Comparison of ENCODE assay signal across 15 cellular contexts in genomic region chr12:57435288-57435687, GRCh38. TPM values are rescaled to one million over a fixed set of nuclear protein-coding genes. Genes with fewer than 3 reads are reported as not detected.
DNase-seq lines count a peak whose midpoint lies in the region; ATAC-seq lines count a peak whose summit lies in the region.
"Had no signal": no experiment of that assay in that cellular context is flagged by ENCODE, and none has a peak within 500 bp of the region (broad histone marks: within the 10 kb centered on the region; RNA-seq: fewer than 3 reads in every experiment).

No MANE protein-coding gene starts in this region.

- intact Hi-C loops in activated naive CD4-positive, alpha-beta T cell treated with anti-CD3 and anti-CD28 coated beads for 36 hours (cut with micrococcal nuclease) = no loop called here

- no peak overlapping the region for H3K4me3 Mint-ChIP-seq in activated naive CD4-positive, alpha-beta T cell treated with anti-CD3 and anti-CD28 coated beads, Interleukin-2, amount 50 U/mL, for 24 hours
- H3K4me3 Mint-ChIP-seq in activated naive CD4-positive, alpha-beta T cell treated with anti-CD3 and anti-CD28 coated beads for 36 hours = no peak overlapping the region
- H3K4me3 Mint-ChIP-seq in immature natural killer cell = peak overlapping the region; percentile 65 to 78 (median 72)
- peak overlapping the region; percentile 60 to 75 for H3K4me3 Mint-ChIP-seq in stimulated activated naive CD8-positive, alpha-beta T cell treated with anti-CD3 and anti-CD28 coated beads, Interleukin-15, amount 100 ng/mL, for 72 hours

- no peaks in the 10 kb centered on the region for H3K27me3 Mint-ChIP-seq in activated naive CD4-positive, alpha-beta T cell treated with anti-CD3 and anti-CD28 coated beads, Interleukin-2, amount 50 U/mL, for 24 hours
- H3K27me3 Mint-ChIP-seq in activated naive CD4-positive, alpha-beta T cell treated with anti-CD3 and anti-CD28 coated beads for 36 hours (ENCODE audit: low read depth) = no peaks in the 10 kb centered on the region
- H3K27me3 Mint-ChIP-seq in immature natural killer cell (ENCODE audit: low read depth in 3 of 3) = peaks cover 5 to 10% (median 6%) of the 10 kb centered on the region in 3 donors
- peaks cover under 1% of the 10 kb centered on the region for H3K27me3 Mint-ChIP-seq in stimulated activated naive CD8-positive, alpha-beta T cell treated with anti-CD3 and anti-CD28 coated beads, Interleukin-15, amount 100 ng/mL, for 72 hours

- H3K9me3 Mint-ChIP-seq in activated naive CD4-positive, alpha-beta T cell treated with anti-CD3 and anti-CD28 coated beads, Interleukin-2, amount 50 U/mL, for 24 hours = no peaks in the 10 kb centered on the region
- H3K9me3 Mint-ChIP-seq in activated naive CD4-positive, alpha-beta T cell treated with anti-CD3 and anti-CD28 coated beads for 36 hours = no peaks in the 10 kb centered on the region
- H3K9me3 Mint-ChIP-seq in immature natural killer cell = no peaks in the 10 kb centered on the region
- no peaks in the 10 kb centered on the region for H3K9me3 Mint-ChIP-seq in stimulated activated naive CD8-positive, alpha-beta T cell treated with anti-CD3 and anti-CD28 coated beads, Interleukin-15, amount 100 ng/mL, for 72 hours

- no peak for DNase-seq in activated naive CD4-positive, alpha-beta T cell treated with anti-CD3 and anti-CD28 coated beads for 36 hours
- DNase-seq in UCSD-AML1 (lab: John Stamatoyannopoulos, UW; ENCODE audit: unreplicated experiment) (peak; percentile 73), immature natural killer cell (peak; percentile 35 to 46 (median 44)), islet precursor cell (no peak), NCI-H1694 (lab: John Stamatoyannopoulos, UW) (no peak)
- peak in 1 of 2 donors; percentile 35 for DNase-seq in stimulated activated naive CD8-positive, alpha-beta T cell treated with anti-CD3 and anti-CD28 coated beads, Interleukin-15, amount 100 ng/mL, for 72 hours
- DNase-seq: NCI-H1417 treated with DMSO at 0.1 percent for 48 hours, NCI-H510A had no signal

- H3K36me3 Mint-ChIP-seq in activated naive CD4-positive, alpha-beta T cell treated with anti-CD3 and anti-CD28 coated beads, Interleukin-2, amount 50 U/mL, for 24 hours = no peaks in the 10 kb centered on the region
- H3K36me3 Mint-ChIP-seq in activated naive CD4-positive, alpha-beta T cell treated with anti-CD3 and anti-CD28 coated beads for 36 hours (ENCODE audit: low read depth) = no peaks in the 10 kb centered on the region
- H3K36me3 Mint-ChIP-seq in immature natural killer cell = no peaks in the 10 kb centered on the region

- H3K27ac Mint-ChIP-seq in activated naive CD4-positive, alpha-beta T cell treated with anti-CD3 and anti-CD28 coated beads, Interleukin-2, amount 50 U/mL, for 24 hours = peak overlapping the region; percentile 55
- no peak overlapping the region for H3K27ac Mint-ChIP-seq in activated naive CD4-positive, alpha-beta T cell treated with anti-CD3 and anti-CD28 coated beads for 36 hours
- H3K27ac Mint-ChIP-seq in immature natural killer cell = peak overlapping the region; percentile 81 to 93 (median 90)
- peak overlapping the region; percentile 88 to 93 for H3K27ac Mint-ChIP-seq in stimulated activated naive CD8-positive, alpha-beta T cell treated with anti-CD3 and anti-CD28 coated beads, Interleukin-15, amount 100 ng/mL, for 72 hours

- CTCF ChIA-PET in activated naive CD4-positive, alpha-beta T cell treated with anti-CD3 and anti-CD28 coated beads for 36 hours (lab: Charles Lee) = interaction anchor here (0.8 to 4.4 kb wide), 3 partner anchors 19 to 127 kb away, joined by 3 to 49 read pairs (median 3); partner anchors contain the start of gene INHBE

- ATAC-seq in stimulated activated naive CD8-positive, alpha-beta T cell treated with anti-CD3 and anti-CD28 coated beads, Interleukin-15, amount 100 ng/mL, for 72 hours = peak; percentile 43
- ATAC-seq in GM18520 (IDR thresholded peaks at IDR 0.05; ENCODE audit: unreplicated experiment) = no peak
- ATAC-seq: gastroesophageal sphincter had no signal

- H3K4me1 Mint-ChIP-seq in activated naive CD4-positive, alpha-beta T cell treated with anti-CD3 and anti-CD28 coated beads, Interleukin-2, amount 50 U/mL, for 24 hours = peaks cover 9% of the 10 kb centered on the region
- peaks cover 13% of the 10 kb centered on the region for H3K4me1 Mint-ChIP-seq in activated naive CD4-positive, alpha-beta T cell treated with anti-CD3 and anti-CD28 coated beads for 36 hours (ENCODE audit: low read depth)
- peaks cover 23 to 29% of the 10 kb centered on the region in 2 donors for H3K4me1 Mint-ChIP-seq in immature natural killer cell
- H3K4me1 Mint-ChIP-seq in stimulated activated naive CD8-positive, alpha-beta T cell treated with anti-CD3 and anti-CD28 coated beads, Interleukin-15, amount 100 ng/mL, for 72 hours = peaks cover 24% of the 10 kb centered on the region

RNA-seq across cellular contexts. Expression of gene INHBC, which starts 0.7 kb away (rescaled TPM):
- not detected for total RNA-seq in activated naive CD4-positive, alpha-beta T cell treated with anti-CD3 and anti-CD28 coated beads for 36 hours
- polyA plus RNA-seq in immature natural killer cell = under 1 TPM in 1 of 3 donors, not detected in 2; 0.15 TPM
- total RNA-seq: endothelial cell of umbilical vein, gastroesophageal sphincter, H4, mesenteric fat pad, suprapubic skin had no signal
- polyA plus RNA-seq: endothelial cell of umbilical vein had no signal

RNA-seq across cellular contexts. Expression of gene R3HDM2, which starts 4.4 kb away (rescaled TPM):
- 10 to 100 TPM; 42.2 to 44.8 TPM for total RNA-seq in activated naive CD4-positive, alpha-beta T cell treated with anti-CD3 and anti-CD28 coated beads for 36 hours
- 10 to 100 TPM in 1 of 3 donors, 1 to 10 TPM in 1, under 1 TPM in 1; 0.12 to 19.0 (median 3.3) TPM for polyA plus RNA-seq in immature natural killer cell

RNA-seq across cellular contexts. Expression of gene INHBE, which starts 19.8 kb away (rescaled TPM):
- 1 to 10 TPM in 1 of 2 experiments, under 1 TPM in 1; 0.81 to 1.0 TPM for total RNA-seq in activated naive CD4-positive, alpha-beta T cell treated with anti-CD3 and anti-CD28 coated beads for 36 hours
- polyA plus RNA-seq in immature natural killer cell = not detected
- total RNA-seq: endothelial cell of umbilical vein, gastroesophageal sphincter, mesenteric fat pad had no signal
- polyA plus RNA-seq: endothelial cell of umbilical vein had no signal

RNA-seq across cellular contexts. Expression of gene GLI1, which starts 24.3 kb away (rescaled TPM):
- not detected for total RNA-seq in activated naive CD4-positive, alpha-beta T cell treated with anti-CD3 and anti-CD28 coated beads for 36 hours
- under 1 TPM in 2 of 3 donors, not detected in 1; 0.33 to 0.40 TPM for polyA plus RNA-seq in immature natural killer cell

RNA-seq across cellular contexts. Expression of gene ARHGAP9, which starts 44.4 kb away (rescaled TPM):
- 10 to 100 TPM; 95.9 to 97.9 TPM for total RNA-seq in activated naive CD4-positive, alpha-beta T cell treated with anti-CD3 and anti-CD28 coated beads for 36 hours
- polyA plus RNA-seq in immature natural killer cell = 100 to 1,000 TPM; 148 to 294 (median 163) TPM
- total RNA-seq: H4 had no signal

Comparison
In these comparisons a context has a peak if more than half of its experiments do, and no peak if none do; other contexts are left out.
1. H3K4me3 Mint-ChIP-seq: peak in immature natural killer cell (5 of 5) and stimulated activated naive CD8-positive, alpha-beta T cell treated with anti-CD3 and anti-CD28 coated beads, Interleukin-15, amount 100 ng/mL, for 72 hours (2 of 2); none in activated naive CD4-positive, alpha-beta T cell treated with anti-CD3 and anti-CD28 coated beads, Interleukin-2, amount 50 U/mL, for 24 hours (single experiment) and activated naive CD4-positive, alpha-beta T cell treated with anti-CD3 and anti-CD28 coated beads for 36 hours (single experiment).
2. DNase-seq: peak in UCSD-AML1 (single experiment) and immature natural killer cell (3 of 3); none in activated naive CD4-positive, alpha-beta T cell treated with anti-CD3 and anti-CD28 coated beads for 36 hours (single experiment), islet precursor cell (single experiment) and NCI-H1694 (single experiment).